In the genomic region with DNA sequence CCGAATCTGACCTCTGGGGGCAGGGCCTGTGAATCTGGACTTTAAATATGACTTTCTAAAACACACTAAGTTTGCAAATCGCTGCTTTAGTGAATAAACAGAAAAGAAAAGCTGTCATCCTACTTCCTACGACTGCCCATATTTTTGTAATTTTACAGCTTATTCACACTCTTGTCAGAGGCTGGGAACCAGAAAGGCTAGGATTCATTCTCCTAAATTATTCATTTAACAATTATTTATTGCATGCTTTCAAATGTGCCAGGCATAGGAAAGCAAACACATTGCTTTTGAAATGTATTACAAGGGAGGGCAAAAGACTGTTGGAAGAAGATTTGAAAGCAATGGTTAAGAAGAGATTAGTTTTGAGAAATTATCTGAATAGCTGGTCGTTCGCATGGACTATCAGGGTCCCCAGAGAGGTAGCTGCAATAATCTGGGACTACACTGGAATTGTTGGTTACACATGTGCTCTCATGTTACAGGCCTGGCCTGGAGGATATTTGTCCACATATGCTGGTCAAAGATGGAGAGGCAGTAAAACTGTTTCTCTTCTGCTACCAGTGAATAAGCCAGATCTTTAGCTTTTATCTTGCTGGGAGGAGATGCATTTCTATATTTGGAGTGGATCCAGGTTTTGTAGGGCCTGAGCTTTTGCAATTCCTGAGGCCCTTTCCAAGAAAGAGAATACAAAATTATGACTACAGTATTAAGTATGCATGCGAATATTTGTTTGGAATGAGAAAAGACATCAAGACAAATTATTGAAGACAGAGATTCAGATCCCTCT, we compare ENCODE assay signal across 14 cellular contexts. TPM values are rescaled to one million over a fixed set of nuclear protein-coding genes. Genes with fewer than 3 reads are reported as not detected.
DNase-seq lines count a peak whose midpoint lies in the region; ATAC-seq lines count a peak whose summit lies in the region.
"Had no signal": no experiment of that assay in that cellular context is flagged by ENCODE, and none has a peak within 500 bp of the region (broad histone marks: within the 10 kb centered on the region; RNA-seq: fewer than 3 reads in every experiment).

No MANE protein-coding gene starts in this region.

- peak overlapping the region; percentile 6; the same call in 1 of the 2 replicates for H2AFZ ChIP-seq in Karpas-422 (ENCODE audit: low read length)

- H3K9me3 ChIP-seq in Karpas-422 (ENCODE audit: low read length): no peaks in the 10 kb centered on the region
- H3K9me3 ChIP-seq in muscle layer of duodenum (ENCODE audit: control insufficient read depth in 1 of 2, low read length in 2 of 2): no peaks in the 10 kb centered on the region

- no peaks in the 10 kb centered on the region for H3K36me3 ChIP-seq in Karpas-422 (ENCODE audit: insufficient read depth, low read length)
- no peaks in the 10 kb centered on the region for H3K36me3 ChIP-seq in muscle layer of duodenum (ENCODE audit: control insufficient read depth in 1 of 2, insufficient read depth in 2 of 2, low read length in 2 of 2)

- no peak for ATAC-seq in GM19395 (IDR thresholded peaks at IDR 0.05; ENCODE audit: unreplicated experiment)
- ATAC-seq: activated CD4-positive, alpha-beta T cell treated with anti-CD3 and anti-CD28 coated beads for 36 hours; foreskin keratinocyte had no signal

- no peaks in the 10 kb centered on the region for H3K9me2 ChIP-seq in Karpas-422 (replicated peaks; ENCODE audit: insufficient read depth, low read length)

- DNase-seq in AG08395 (ENCODE audit: low spot score) (peak; percentile 77), Karpas-422 (no peak), epidermal melanocyte (ENCODE audit: insufficient read length, low spot score) (peak; percentile 32), NCI-H524 (lab: John Stamatoyannopoulos, UW) (no peak), activated gamma-delta T cell (lab: John Stamatoyannopoulos, UW) (no peak)
- DNase-seq in stimulated activated CD4-positive, alpha-beta T cell treated with anti-CD3 and anti-CD28 coated beads, Interleukin-4, amount 100 ng/mL, for 24 hours: no peak
- DNase-seq: activated CD4-positive, alpha-beta T cell treated with anti-CD3 and anti-CD28 coated beads for 36 hours; C1 segment of cervical spinal cord; NCI-H2081 treated with DMSO at 0.1 percent for 48 hours; stimulated activated CD4-positive, alpha-beta T cell treated with anti-CD3 and anti-CD28 coated beads, Interleukin-1b, Interleukin-23, amount 100 ng/mL, for 48 hours had no signal

- H3K27me3 ChIP-seq in Karpas-422 (ENCODE audit: low read length) (no peaks in the 10 kb centered on the region), muscle layer of duodenum (ENCODE audit: low read depth, low read length) (no peaks in the 10 kb centered on the region)
- H3K27me3 ChIP-seq: foreskin keratinocyte had no signal

- H3K9ac ChIP-seq in Karpas-422 (ENCODE audit: low read length): no peak overlapping the region
- H3K9ac ChIP-seq: KMS-11 had no signal

- no peak overlapping the region for H3K27ac ChIP-seq in Karpas-422 (ENCODE audit: low read length)
- H3K27ac ChIP-seq in muscle layer of duodenum (ENCODE audit: low read length): peak overlapping the region; percentile 29
- H3K27ac ChIP-seq: foreskin keratinocyte, KMS-11 had no signal

- no peaks in the 10 kb centered on the region for H3K79me2 ChIP-seq in Karpas-422 (ENCODE audit: low read length)

- H3K4me3 ChIP-seq in Karpas-422 (ENCODE audit: low read length) (no peak overlapping the region), muscle layer of duodenum (ENCODE audit: low read depth in 1 of 2, low read length in 2 of 2) (no peak overlapping the region)

- H3K4me1 ChIP-seq in Karpas-422 (ENCODE audit: low read length): no peaks in the 10 kb centered on the region
- H3K4me1 ChIP-seq in muscle layer of duodenum (ENCODE audit: control insufficient read depth in 1 of 2, insufficient read depth in 2 of 2, low read length in 2 of 2): peaks cover 0 to 13% of the 10 kb centered on the region in 2 donors
- H3K4me1 ChIP-seq: foreskin keratinocyte had no signal

- no peak overlapping the region for H3K4me2 ChIP-seq in Karpas-422 (ENCODE audit: low read depth, low read length, poor library complexity, severe bottlenecking)
- H3K4me2 ChIP-seq: KMS-11 had no signal

- H4K20me1 ChIP-seq in Karpas-422 (ENCODE audit: insufficient read depth, low read depth, low read length): no peaks in the 10 kb centered on the region

RNA-seq across cellular contexts. Expression of a gene that starts 29.6 kb away (rescaled TPM):
- 172 and 196 TPM in 2 replicates for total RNA-seq in Karpas-422 (2014; rRNA removed; shearing (Covaris generic); ENCODE audit: low replicate concordance)

RNA-seq across cellular contexts. Expression of a gene that starts 46.0 kb away (rescaled TPM):
- 45.7 and 46.3 TPM in 2 replicates for total RNA-seq in Karpas-422 (2014; rRNA removed; shearing (Covaris generic); ENCODE audit: low replicate concordance)

Comparison
In these comparisons a context has a peak if more than half of its experiments do, and no peak if none do; other contexts are left out.
1. DNase-seq: peak in AG08395 (single experiment) and epidermal melanocyte (single experiment); none in Karpas-422 (single experiment), stimulated activated CD4-positive, alpha-beta T cell treated with anti-CD3 and anti-CD28 coated beads, Interleukin-4, amount 100 ng/mL, for 24 hours (single experiment), NCI-H524 (0 of 2) and activated gamma-delta T cell (single experiment).